14 cellular contexts compared by ENCODE assay signal in genomic region chr14:23260849-23261248, GRCh38. TPM values are rescaled to one million over a fixed set of nuclear protein-coding genes. Genes with fewer than 3 reads are reported as not detected.
A peak's percentile ranks its signal among the peaks of the same experiment; 100 is the strongest.
DNase-seq lines count a peak whose midpoint lies in the region; ATAC-seq, FAIRE-seq and TF ChIP-seq lines count a peak whose summit lies in the region.
"Not testable (repeated sequence)": the region's sequence is repeated elsewhere in the genome, so short reads cannot be mapped to it uniquely, and the experiment has no call there.
"Had no signal": no experiment of that assay in that cellular context is flagged by ENCODE, and none has a peak within 500 bp of the region (broad histone marks: within the 10 kb centered on the region; RNA-seq: fewer than 3 reads in every experiment).

No MANE protein-coding gene starts in this region.

- H2AFZ ChIP-seq in K562 (ENCODE audit: low read depth, low read length) (0 out of 2 replicates have a peak overlapping the region, but pooled peaks have one; percentile 43), hepatocyte (peak overlapping the region; percentile 74)

- not testable (repeated sequence) for TF ChIP-seq RAD21 in A549 (conservative IDR thresholded peaks at IDR 0.05 in 1 of 2, IDR thresholded peaks at IDR 0.05 in 1 of 2); K562 (CRISPR knock-in tag; conservative IDR thresholded peaks at IDR 0.05 in 1 of 2, IDR thresholded peaks at IDR 0.05 in 1 of 2)

- not testable (repeated sequence) for ATAC-seq in A549, K562

- not testable (repeated sequence) for H3K27me3 ChIP-seq in K562 (ENCODE audit: control insufficient read depth in 2 of 2, insufficient read depth in 2 of 2, low read length in 2 of 2); hepatocyte; small intestine (ENCODE audit: control insufficient read depth in 2 of 2, insufficient read depth in 2 of 2, low read length in 2 of 2)

- H3K27ac ChIP-seq in A549; K562 (ENCODE audit: extremely low read depth, low read depth, low read length); small intestine (ENCODE audit: low read depth in 1 of 2, low read length in 1 of 2): not testable (repeated sequence)
- H3K27ac ChIP-seq in hepatocyte = peak overlapping the region; percentile 92

- POLR2A ChIA-PET in A549 (lab: Yijun Ruan, JAX) = not testable (repeated sequence)
- POLR2A ChIA-PET in K562 (lab: Yijun Ruan, JAX) = interaction anchor here (0.7 to 1.4 kb wide), 3 partner anchors 16 to 60 kb away, joined by 4 to 5 read pairs (median 4); partner anchors contain the start of gene PABPN1

- intact Hi-C loops in K562 (cut with micrococcal nuclease) = loop anchor here (10.0 kb wide), 1 partner anchor 486 kb away; no protein-coding TSS in a partner anchor

- not testable (repeated sequence) for BruUV-seq in K562 (replicated peaks; lab: Mats Ljungman, UMichigan)

- not testable (repeated sequence) for TF ChIP-seq EP300 in A549 (IDR thresholded peaks at IDR 0.05); K562 (IDR thresholded peaks at IDR 0.05; ENCODE audit: low read length)

- not testable (repeated sequence) for H3K9me2 ChIP-seq in hepatocyte (replicated peaks; ENCODE audit: insufficient read depth)

- DNase-seq in A549 (ENCODE audit: low read depth in 1 of 2, low spot score in 1 of 2); K562 (ENCODE audit: extremely low read depth in 1 of 4, low spot score in 3 of 4): not testable (repeated sequence)
- DNase-seq in hepatocyte (ENCODE audit: low spot score) (peak; percentile 24), mucosa of gallbladder (ENCODE audit: low spot score) (peak; percentile 17), small intestine (peak; percentile 16)

- H3K4me1 ChIP-seq in A549; K562 (replicated peaks in 1 of 2; ENCODE audit: control insufficient read depth in 2 of 2, insufficient read depth in 2 of 2, low read length in 2 of 2); hepatocyte (ENCODE audit: insufficient read depth); small intestine (ENCODE audit: control insufficient read depth in 2 of 2, insufficient read depth in 1 of 2, low read depth in 1 of 2, low read length in 1 of 2): not testable (repeated sequence)

- not testable (repeated sequence) for TF ChIP-seq CTCF in A549 (IDR thresholded peaks at IDR 0.05); K562 (IDR thresholded peaks at IDR 0.05 in 2 of 3, conservative IDR thresholded peaks at IDR 0.05 in 1 of 3; ENCODE audit: insufficient read depth in 2 of 3, low read depth in 1 of 3, low read length in 3 of 3); hepatocyte (IDR thresholded peaks at IDR 0.05; ENCODE audit: poor library complexity)

- not testable (repeated sequence) for H3K9me3 ChIP-seq in A549; K562 (replicated peaks; ENCODE audit: control insufficient read depth, insufficient read depth, low read depth, low read length); hepatocyte (ENCODE audit: low read depth); small intestine (ENCODE audit: control insufficient read depth, low read depth)

- not testable (repeated sequence) for TF ChIP-seq POLR2A in A549 (IDR thresholded peaks at IDR 0.05; ENCODE audit: low read length); K562 (conservative IDR thresholded peaks at IDR 0.05)

- H3K79me2 ChIP-seq in K562 (ENCODE audit: control insufficient read depth, insufficient read depth, low read length); hepatocyte: not testable (repeated sequence)

- H4K20me1 ChIP-seq in K562 (replicated peaks; ENCODE audit: control insufficient read depth, insufficient read depth, low read length); hepatocyte (ENCODE audit: insufficient read depth, poor library complexity, severe bottlenecking): not testable (repeated sequence)

- 37% methylated on average over 8 of the region's 8 CpGs for WGBS in A549 (ENCODE audit: missing lambda C conversion rate)
- 65% methylated on average over 8 of the region's 8 CpGs for WGBS in K562 (ENCODE audit: insufficient coverage, low coverage, missing lambda C conversion rate)
- WGBS in hepatocyte (ENCODE audit: low lambda C conversion rate, missing lambda C conversion rate) = 60% methylated on average over 8 of the region's 8 CpGs
- WGBS in small intestine, 3 donors = 72 to 80% (median 76%) methylated on average over 8 of the region's 8 CpGs

- H3K4me2 ChIP-seq in A549 = peak overlapping the region; percentile 28; the same call in 2 of the 3 replicates
- not testable (repeated sequence) for H3K4me2 ChIP-seq in K562 (ENCODE audit: insufficient read depth, low read length)
- H3K4me2 ChIP-seq in hepatocyte = peak overlapping the region; percentile 68

- H3K36me3 ChIP-seq in K562 (ENCODE audit: control insufficient read depth, insufficient read depth, low read length); hepatocyte (replicated peaks; ENCODE audit: insufficient read depth, low read depth); small intestine (ENCODE audit: control insufficient read depth in 2 of 2, insufficient read depth in 2 of 2, low read length in 2 of 2): not testable (repeated sequence)

- CTCF ChIA-PET in A549 (lab: Yijun Ruan, JAX) = interaction anchor here (1.0 to 22.0 kb wide), 4 partner anchors 37 to 299 kb away, joined by 3 to 254 read pairs (median 21); partner anchors contain the start of gene PPP1R3E
- CTCF ChIA-PET in K562 (lab: Yijun Ruan, JAX; ENCODE audit: low intra/inter-chr PET ratio) = not testable (repeated sequence)

- not testable (repeated sequence) for FAIRE-seq in A549 (lab: Jason Lieb, UNC); K562 (lab: Jason Lieb, UNC); small intestine (lab: Jason Lieb, UNC)

- H3K4me3 ChIP-seq in A549; K562; hepatocyte; small intestine (ENCODE audit: low read depth in 1 of 2, low read length in 2 of 2): not testable (repeated sequence)

- in situ Hi-C loops in K562 (cut with MboI) = loop anchor here (10.0 kb wide), 2 partner anchors 124 to 304 kb away; partner anchors contain the start of gene AP1G2

- H3K9ac ChIP-seq in K562 (ENCODE audit: insufficient read depth in 1 of 2, low read depth in 2 of 2, low read length in 2 of 2) = not testable (repeated sequence)

- not testable (repeated sequence) for H3K9me1 ChIP-seq in K562 (ENCODE audit: control insufficient read depth, insufficient read depth, low read length)

RNA-seq across cellular contexts. Expression of gene RNF212B, which starts 23.1 kb away (rescaled TPM):
- polyA plus RNA-seq in A549 (2011; rRNA removed) = not detected in 2 replicates
- polyA plus RNA-seq in A549 (2012; cell fraction: cytosol; rRNA removed) = not detected in 2 replicates
- not detected in 2 replicates for polyA plus RNA-seq in A549 (2012; cell fraction: nucleus; rRNA removed)
- not detected in 3 replicates for polyA plus RNA-seq in A549 (2017; fragmentation: RNase III; extraction: RNeasy Plus Mini Kit Qiagen cat#74134 plus additional on column Dnase treatment)
- not detected in 2 replicates for polyA minus RNA-seq in A549 (2011; rRNA and poly(A)+ RNA removed)
- total RNA-seq in K562 (2011; cell fraction: chromatin; rRNA removed; ENCODE audit: low replicate concordance) = not detected in 2 replicates
- total RNA-seq in K562 (2011; cell fraction: nucleolus; rRNA removed) = not detected in 2 replicates
- total RNA-seq in K562 (2011; cell fraction: nucleoplasm; rRNA removed) = 0.37 TPM in 1 of 2 replicates, not detected in the other
- not detected in 2 replicates for total RNA-seq in K562 (2014; rRNA removed)
- total RNA-seq in K562 (2014; rRNA removed; fragmentation: Illumina TruSeq; extraction: Trizol) = 0.26 TPM in 1 of 2 replicates, not detected in the other
- total RNA-seq in K562 (2015; rRNA removed; fragmentation: Illumina TruSeq; extraction: Trizol) = not detected in 2 replicates
- 0.27 TPM in 1 of 2 replicates, not detected in the other for total RNA-seq in K562 (2021)
- polyA plus RNA-seq in K562 (2011; rRNA removed) = 0.43 and 0.65 TPM in 2 replicates
- 0.43 and 1.0 TPM in 2 replicates for polyA plus RNA-seq in K562 (2011; cell fraction: cytosol; rRNA removed)
- polyA plus RNA-seq in K562 (2011; cell fraction: nucleus; rRNA removed) = 0.43 TPM in 1 of 2 replicates, not detected in the other
- 0.35 TPM in 1 of 2 replicates, not detected in the other for polyA plus RNA-seq in K562 (2012)
- 0.15 and 0.32 TPM in 2 replicates for polyA plus RNA-seq in K562 (2014; fragmentation: Illumina TruSeq; extraction: Trizol)
- under 1 TPM; 0.27 to 0.39 TPM for polyA plus RNA-seq in K562 (2014; fragmentation: Nextera tagmentation; extraction: Ambion mirVana)
- 0.08 and 0.17 TPM in 2 replicates for polyA plus RNA-seq in K562 (2014; rRNA removed)
- not detected in 2 replicates for polyA minus RNA-seq in K562 (2011; rRNA and poly(A)+ RNA removed)
- polyA minus RNA-seq in K562 (2011; cell fraction: cytosol; rRNA and poly(A)+ RNA removed) = not detected in 2 replicates
- polyA minus RNA-seq in K562 (2011; cell fraction: nucleus; rRNA and poly(A)+ RNA removed) = 0.54 TPM in 1 of 2 replicates, not detected in the other
- 0.17 and 1.2 TPM in 2 replicates for total RNA-seq in hepatocyte
- 1.2 TPM in 1 of 2 replicates, not detected in the other for polyA plus RNA-seq in hepatocyte
- 0.20 TPM for total RNA-seq in mucosa of gallbladder
- under 1 TPM in 2 of 3 donors, not detected in 1; 0.07 to 0.45 TPM for polyA plus RNA-seq in small intestine
- total RNA-seq: A673; CD4-positive, alpha-beta memory T cell; Daoy; GM23248; HFFc6; HT1080; IMR-90 had no signal
- polyA plus RNA-seq: AG04450; CD14-positive monocyte; CD4-positive, alpha-beta memory T cell; GM23248; IMR-90 had no signal

RNA-seq across cellular contexts. Expression of gene HOMEZ, which starts 25.1 kb away (rescaled TPM):
- polyA plus RNA-seq in A549 (2011; rRNA removed) = 9.2 and 11.7 TPM in 2 replicates
- polyA plus RNA-seq in A549 (2012; cell fraction: cytosol; rRNA removed) = 6.4 and 6.8 TPM in 2 replicates
- polyA plus RNA-seq in A549 (2012; cell fraction: nucleus; rRNA removed) = 5.3 and 5.5 TPM in 2 replicates
- polyA plus RNA-seq in A549 (2017; fragmentation: RNase III; extraction: RNeasy Plus Mini Kit Qiagen cat#74134 plus additional on column Dnase treatment) = 7.7 to 8.8 TPM (median 8.4 TPM) in 3 replicates
- 20.0 and 25.1 TPM in 2 replicates for polyA minus RNA-seq in A549 (2011; rRNA and poly(A)+ RNA removed)
- 17.6 and 26.7 TPM in 2 replicates for total RNA-seq in K562 (2011; cell fraction: chromatin; rRNA removed; ENCODE audit: low replicate concordance)
- total RNA-seq in K562 (2011; cell fraction: nucleolus; rRNA removed) = 25.9 and 26.3 TPM in 2 replicates
- total RNA-seq in K562 (2011; cell fraction: nucleoplasm; rRNA removed) = 21.2 and 22.2 TPM in 2 replicates
- 14.4 and 15.1 TPM in 2 replicates for total RNA-seq in K562 (2014; rRNA removed)
- 15.1 and 16.5 TPM in 2 replicates for total RNA-seq in K562 (2014; rRNA removed; fragmentation: Illumina TruSeq; extraction: Trizol)
- 17.8 and 18.2 TPM in 2 replicates for total RNA-seq in K562 (2015; rRNA removed; fragmentation: Illumina TruSeq; extraction: Trizol)
- 20.6 and 23.1 TPM in 2 replicates for total RNA-seq in K562 (2021)
- 30.2 and 32.0 TPM in 2 replicates for polyA plus RNA-seq in K562 (2011; rRNA removed)
- 37.2 and 43.0 TPM in 2 replicates for polyA plus RNA-seq in K562 (2011; cell fraction: cytosol; rRNA removed)
- 20.4 and 31.3 TPM in 2 replicates for polyA plus RNA-seq in K562 (2011; cell fraction: nucleus; rRNA removed)
- 15.7 and 20.4 TPM in 2 replicates for polyA plus RNA-seq in K562 (2012)
- 26.9 and 29.0 TPM in 2 replicates for polyA plus RNA-seq in K562 (2014; fragmentation: Illumina TruSeq; extraction: Trizol)
- polyA plus RNA-seq in K562 (2014; fragmentation: Nextera tagmentation; extraction: Ambion mirVana) = 1 to 10 TPM; 3.0 to 5.3 TPM
- polyA plus RNA-seq in K562 (2014; rRNA removed) = 16.9 and 20.0 TPM in 2 replicates
- 30.3 and 37.7 TPM in 2 replicates for polyA minus RNA-seq in K562 (2011; rRNA and poly(A)+ RNA removed)
- polyA minus RNA-seq in K562 (2011; cell fraction: cytosol; rRNA and poly(A)+ RNA removed) = 13.6 and 22.8 TPM in 2 replicates
- polyA minus RNA-seq in K562 (2011; cell fraction: nucleus; rRNA and poly(A)+ RNA removed) = 8.5 and 15.3 TPM in 2 replicates
- 8.2 and 9.4 TPM in 2 replicates for total RNA-seq in hepatocyte
- 6.3 and 11.2 TPM in 2 replicates for polyA plus RNA-seq in hepatocyte
- total RNA-seq in mucosa of gallbladder = 26.0 TPM
- polyA plus RNA-seq in small intestine = 1 to 10 TPM; 3.2 to 9.1 (median 6.0) TPM

RNA-seq across cellular contexts. Expression of gene PPP1R3E, which starts 41.8 kb away (rescaled TPM):
- polyA plus RNA-seq in A549 (2011; rRNA removed) = 11.1 and 12.4 TPM in 2 replicates
- 5.0 and 5.1 TPM in 2 replicates for polyA plus RNA-seq in A549 (2012; cell fraction: cytosol; rRNA removed)
- polyA plus RNA-seq in A549 (2012; cell fraction: nucleus; rRNA removed) = 19.8 and 39.9 TPM in 2 replicates
- 5.3 to 7.5 TPM (median 6.8 TPM) in 3 replicates for polyA plus RNA-seq in A549 (2017; fragmentation: RNase III; extraction: RNeasy Plus Mini Kit Qiagen cat#74134 plus additional on column Dnase treatment)
- 4.9 and 6.7 TPM in 2 replicates for polyA minus RNA-seq in A549 (2011; rRNA and poly(A)+ RNA removed)
- 49.7 and 58.2 TPM in 2 replicates for total RNA-seq in K562 (2011; cell fraction: chromatin; rRNA removed; ENCODE audit: low replicate concordance)
- 37.2 and 38.4 TPM in 2 replicates for total RNA-seq in K562 (2011; cell fraction: nucleolus; rRNA removed)
- total RNA-seq in K562 (2011; cell fraction: nucleoplasm; rRNA removed) = 66.3 and 102 TPM in 2 replicates
- 2.8 and 3.2 TPM in 2 replicates for total RNA-seq in K562 (2014; rRNA removed)
- total RNA-seq in K562 (2014; rRNA removed; fragmentation: Illumina TruSeq; extraction: Trizol) = 7.1 and 8.4 TPM in 2 replicates
- total RNA-seq in K562 (2015; rRNA removed; fragmentation: Illumina TruSeq; extraction: Trizol) = 7.2 and 8.5 TPM in 2 replicates
- total RNA-seq in K562 (2021) = 7.3 and 7.6 TPM in 2 replicates
- polyA plus RNA-seq in K562 (2011; rRNA removed) = 18.4 and 26.2 TPM in 2 replicates
- 8.7 and 19.6 TPM in 2 replicates for polyA plus RNA-seq in K562 (2011; cell fraction: cytosol; rRNA removed)
- polyA plus RNA-seq in K562 (2011; cell fraction: nucleus; rRNA removed) = 94.0 and 103 TPM in 2 replicates
- polyA plus RNA-seq in K562 (2012) = 11.7 and 31.6 TPM in 2 replicates
- polyA plus RNA-seq in K562 (2014; fragmentation: Illumina TruSeq; extraction: Trizol) = 11.5 and 13.4 TPM in 2 replicates
- polyA plus RNA-seq in K562 (2014; fragmentation: Nextera tagmentation; extraction: Ambion mirVana) = 1 to 10 TPM; 3.4 to 3.9 TPM
- polyA plus RNA-seq in K562 (2014; rRNA removed) = 12.9 and 18.5 TPM in 2 replicates
- 10.7 and 11.8 TPM in 2 replicates for polyA minus RNA-seq in K562 (2011; rRNA and poly(A)+ RNA removed)
- 2.5 and 4.6 TPM in 2 replicates for polyA minus RNA-seq in K562 (2011; cell fraction: cytosol; rRNA and poly(A)+ RNA removed)
- 12.1 and 20.7 TPM in 2 replicates for polyA minus RNA-seq in K562 (2011; cell fraction: nucleus; rRNA and poly(A)+ RNA removed)
- 3.9 and 6.1 TPM in 2 replicates for total RNA-seq in hepatocyte
- polyA plus RNA-seq in hepatocyte = 4.6 and 4.8 TPM in 2 replicates
- total RNA-seq in mucosa of gallbladder = 24.4 TPM
- polyA plus RNA-seq in small intestine = 10 to 100 TPM in 1 of 3 donors, 1 to 10 TPM in 2; 6.7 to 20.6 (median 8.4) TPM

RNA-seq across cellular contexts. Expression of gene BCL2L2, which starts 45.8 kb away (rescaled TPM):
- polyA plus RNA-seq in A549 (2011; rRNA removed) (17.8 and 20.8 TPM in 2 replicates), A549 (2017; fragmentation: RNase III; extraction: RNeasy Plus Mini Kit Qiagen cat#74134 plus additional on column Dnase treatment) (24.7 to 25.4 TPM (median 25.2 TPM) in 3 replicates), K562 (2011; rRNA removed) (21.0 TPM in 2 replicates), K562 (2014; fragmentation: Illumina TruSeq; extraction: Trizol) (14.7 and 17.2 TPM in 2 replicates), K562 (2014; fragmentation: Nextera tagmentation; extraction: Ambion mirVana) (1 to 10 TPM; 2.6 to 3.2 TPM), K562 (2014; rRNA removed) (31.1 and 32.5 TPM in 2 replicates), hepatocyte (4.3 and 6.5 TPM in 2 replicates), small intestine (10 to 100 TPM; 30.8 to 44.0 (median 31.5) TPM)
- polyA plus RNA-seq in A549 (2012; cell fraction: cytosol; rRNA removed) = 15.4 and 18.6 TPM in 2 replicates
- polyA plus RNA-seq in A549 (2012; cell fraction: nucleus; rRNA removed) = 18.1 and 31.0 TPM in 2 replicates
- 10.5 and 11.0 TPM in 2 replicates for polyA minus RNA-seq in A549 (2011; rRNA and poly(A)+ RNA removed)
- total RNA-seq in K562 (2011; cell fraction: chromatin; rRNA removed; ENCODE audit: low replicate concordance) = 36.5 and 38.0 TPM in 2 replicates
- 23.0 and 25.2 TPM in 2 replicates for total RNA-seq in K562 (2011; cell fraction: nucleolus; rRNA removed)
- total RNA-seq in K562 (2011; cell fraction: nucleoplasm; rRNA removed) = 51.9 and 92.5 TPM in 2 replicates
- total RNA-seq in K562 (2014; rRNA removed) (15.3 and 17.8 TPM in 2 replicates), K562 (2014; rRNA removed; fragmentation: Illumina TruSeq; extraction: Trizol) (13.4 and 14.8 TPM in 2 replicates), K562 (2015; rRNA removed; fragmentation: Illumina TruSeq; extraction: Trizol) (12.2 and 12.8 TPM in 2 replicates), K562 (2021) (13.0 and 18.7 TPM in 2 replicates), hepatocyte (20.8 and 26.4 TPM in 2 replicates), mucosa of gallbladder (54.2 TPM)
- 11.9 and 21.1 TPM in 2 replicates for polyA plus RNA-seq in K562 (2011; cell fraction: cytosol; rRNA removed)
- 30.9 and 38.7 TPM in 2 replicates for polyA plus RNA-seq in K562 (2011; cell fraction: nucleus; rRNA removed)
- polyA plus RNA-seq in K562 (2012) = 17.8 and 30.3 TPM in 2 replicates
- 15.0 and 16.7 TPM in 2 replicates for polyA minus RNA-seq in K562 (2011; rRNA and poly(A)+ RNA removed)
- polyA minus RNA-seq in K562 (2011; cell fraction: cytosol; rRNA and poly(A)+ RNA removed) = 4.6 and 6.2 TPM in 2 replicates
- 12.1 and 17.8 TPM in 2 replicates for polyA minus RNA-seq in K562 (2011; cell fraction: nucleus; rRNA and poly(A)+ RNA removed)
- polyA plus RNA-seq: CD4-positive, alpha-beta memory T cell had no signal
